Comparison of ENCODE assay signal across 8 cellular contexts in the genomic region with DNA sequence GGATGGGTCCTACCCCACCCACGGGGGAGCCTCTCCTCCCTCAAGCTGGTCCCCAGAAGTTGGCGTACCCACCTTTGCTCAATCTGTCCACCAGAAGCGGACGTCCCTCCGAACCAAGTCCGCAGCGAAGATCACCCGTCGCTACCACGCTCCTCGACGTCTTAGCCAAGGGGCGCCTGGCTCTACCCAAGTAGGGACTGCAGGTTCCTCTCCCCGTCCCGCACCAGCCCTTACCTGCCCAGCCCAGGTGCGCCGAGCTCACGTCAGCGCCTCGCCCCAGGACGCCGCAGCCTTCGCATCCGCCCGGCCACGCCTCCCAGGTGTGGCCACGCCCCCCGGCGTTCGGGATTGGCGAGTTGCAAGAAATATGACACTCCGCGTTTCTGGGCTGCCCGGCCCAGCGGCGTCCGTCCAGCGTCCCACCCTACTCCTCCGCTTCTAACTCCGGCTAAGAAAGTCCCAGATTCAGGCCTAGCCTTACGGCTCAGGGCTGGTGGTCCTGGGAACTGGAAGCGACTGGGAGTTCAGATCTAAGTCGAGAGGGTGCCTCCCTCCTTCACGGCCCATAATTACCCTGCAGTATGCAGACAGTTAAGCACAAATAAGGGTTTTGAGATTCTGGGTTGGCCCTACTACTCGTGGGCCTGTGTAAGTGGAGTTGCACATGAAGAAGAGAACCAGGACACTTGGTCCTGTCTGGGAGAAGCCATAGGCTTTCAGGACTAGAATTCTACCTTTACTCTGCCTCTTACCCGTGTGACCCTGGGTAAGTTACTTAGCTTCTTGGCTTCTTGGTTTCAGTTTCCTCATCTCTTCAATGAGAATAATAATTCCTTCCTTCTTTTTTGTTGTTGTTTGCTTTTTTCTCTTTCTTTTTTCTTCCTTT. TPM values are rescaled to one million over a fixed set of nuclear protein-coding genes. Genes with fewer than 3 reads are reported as not detected.
DNase-seq lines count a peak whose midpoint lies in the region; ATAC-seq and TF ChIP-seq lines count a peak whose summit lies in the region.

A gene (minus strand): TSS at position 268 of the 886 bp plus-strand sequence. CDS start 4,729 bp downstream, outside the sequence.

- TF ChIP-seq RAD21 in HCT116 (IDR thresholded peaks at IDR 0.05; ENCODE audit: low read depth) (no peak), SK-N-SH (IDR thresholded peaks at IDR 0.05; ENCODE audit: low read length) (no peak)

- WGBS in right lobe of liver (ENCODE audit: insufficient coverage, low coverage, low lambda C conversion rate, missing lambda C conversion rate): 7% methylated on average over 18 of the region's 46 CpGs
- WGBS in SK-N-SH (ENCODE audit: low lambda C conversion rate): 96% methylated on average over 44 of the region's 46 CpGs

- H3K4me3 ChIP-seq in DOHH2 (ENCODE audit: low read length) (peak within 1 kb of the TSS; percentile 57), HCT116 (replicated peaks in 1 of 2; ENCODE audit: low read depth in 1 of 2, low read length in 2 of 2) (peak within 1 kb of the TSS; percentile 80 to 91), dorsolateral prefrontal cortex (peak within 1 kb of the TSS in 43 of 59 donors; percentile 1 to 55 (median 32)), right lobe of liver (peak within 1 kb of the TSS; percentile 43 to 63 (median 48)), SK-N-SH (ENCODE audit: low read depth in 2 of 2, low read length in 1 of 2) (no peak within 1 kb of the TSS)

- H3K4me1 ChIP-seq in DOHH2 (ENCODE audit: control insufficient read depth, low read length) (peaks cover 5% of the 10 kb centered on the region; the same call in 1 of the 2 replicates), HCT116 (ENCODE audit: control insufficient read depth in 1 of 2, insufficient read depth in 2 of 2, low read length in 2 of 2) (peaks cover 11 to 38% of the 10 kb centered on the region in 2 experiments), right lobe of liver (peaks cover 0 to 15% (median 6%) of the 10 kb centered on the region in 4 donors), SK-N-SH (ENCODE audit: control insufficient read depth in 1 of 2, insufficient read depth in 2 of 2, low read depth in 1 of 2, low read length in 1 of 2) (peaks cover 20 to 41% of the 10 kb centered on the region in 2 experiments)

- H2AFZ ChIP-seq in HCT116 (ENCODE audit: low read depth, low read length, poor library complexity, severe bottlenecking): no peak within 1 kb of the TSS
- no peak within 1 kb of the TSS for H2AFZ ChIP-seq in SK-N-SH (ENCODE audit: low read depth)

- H3K27me3 ChIP-seq in DOHH2 (ENCODE audit: control insufficient read depth, low read length) (peaks cover 4% of the 10 kb centered on the region), HCT116 (ENCODE audit: insufficient read depth, low read length) (no peaks in the 10 kb centered on the region), dorsolateral prefrontal cortex (peaks cover 0 to 25% (median 11%) of the 10 kb centered on the region in 45 donors), right lobe of liver (no peaks in the 10 kb centered on the region), SK-N-SH (ENCODE audit: insufficient read depth) (no peaks in the 10 kb centered on the region)

- no peak for TF ChIP-seq CTCF in DOHH2 (IDR thresholded peaks at IDR 0.05; ENCODE audit: low read depth, low read length, poor library complexity, severe bottlenecking)
- TF ChIP-seq CTCF in HCT116 (IDR thresholded peaks at IDR 0.05 in 2 of 3, conservative IDR thresholded peaks at IDR 0.05 in 1 of 3; ENCODE audit: borderline replicate concordance in 1 of 3, insufficient read depth in 1 of 3, low read depth in 2 of 3, low read length in 2 of 3): no peak
- no peak for TF ChIP-seq CTCF in dorsolateral prefrontal cortex (IDR thresholded peaks at IDR 0.05 in 54 of 56, conservative IDR thresholded peaks at IDR 0.05 in 2 of 56; ENCODE audit: low read depth in 1 of 56, partially characterized antibody in 56 of 56)
- no peak for TF ChIP-seq CTCF in right lobe of liver (IDR thresholded peaks at IDR 0.05)
- TF ChIP-seq CTCF in SK-N-SH (IDR thresholded peaks at IDR 0.05): no peak

- H3K9ac ChIP-seq in HCT116 (ENCODE audit: low read length) (peak within 1 kb of the TSS; percentile 87), SK-N-SH (no peak within 1 kb of the TSS)

- H3K27ac ChIP-seq in DOHH2 (ENCODE audit: low read depth, low read length): no peak within 1 kb of the TSS
- H3K27ac ChIP-seq in HCT116 (ENCODE audit: low read depth, low read length): peak within 1 kb of the TSS; percentile 64
- no peak within 1 kb of the TSS for H3K27ac ChIP-seq in dorsolateral prefrontal cortex
- H3K27ac ChIP-seq in right lobe of liver: peak within 1 kb of the TSS; percentile 33 to 36 (median 34)
- H3K27ac ChIP-seq in SK-N-SH (ENCODE audit: low read depth in 2 of 2, low read length in 1 of 2): peak within 1 kb of the TSS in 1 of 2 experiments; percentile 84; a peak in 2 of 4 replicates

- CTCF ChIA-PET in HCT116 (lab: Charles Lee): interaction anchor here (0.8 to 1.7 kb wide), 3 partner anchors 17 to 58 kb away, joined by 3 to 7 read pairs (median 4); no protein-coding TSS in a partner anchor
- CTCF ChIA-PET in SK-N-SH (lab: Yijun Ruan, JAX): interaction anchor here (7.5 kb wide), 1 partner anchor 17 kb away, joined by 78 read pairs; no protein-coding TSS in a partner anchor

- intact Hi-C loops in HCT116 (cut with micrococcal nuclease): loop anchor here (1.0 kb wide), 1 partner anchor 22 kb away; a partner anchor contains a TSS
- intact Hi-C loops in dorsolateral prefrontal cortex (cut with DNase I): no loop called here
- intact Hi-C loops in right lobe of liver (cut with DNase I): no loop called here

- ATAC-seq in HCT116: peak; percentile 92
- ATAC-seq in right lobe of liver: peak; percentile 75 to 87 (median 79)

- POLR2A ChIA-PET in HCT116 (lab: Charles Lee) (interaction anchor here (0.8 to 1.8 kb wide), 2 partner anchors 17 to 21 kb away, joined by 3 to 9 read pairs; a partner anchor contains a TSS), SK-N-SH (lab: Yijun Ruan, JAX) (no interaction called here)

- H3K9me3 ChIP-seq in DOHH2 (ENCODE audit: control insufficient read depth, insufficient read depth, low read length) (no peaks in the 10 kb centered on the region), HCT116 (ENCODE audit: control insufficient read depth in 1 of 2, insufficient read depth in 1 of 2, low read depth in 1 of 2, low read length in 2 of 2) (no peaks in the 10 kb centered on the region), right lobe of liver (no peaks in the 10 kb centered on the region), SK-N-SH (no peaks in the 10 kb centered on the region)

- BruUV-seq in HCT116 (replicated peaks; lab: Mats Ljungman, UMichigan): TSS peak; percentile 98

- H3K4me2 ChIP-seq in DOHH2 (ENCODE audit: low read length): peak within 1 kb of the TSS; percentile 47
- H3K4me2 ChIP-seq in HCT116 (ENCODE audit: low read length): peak within 1 kb of the TSS; percentile 98
- H3K4me2 ChIP-seq in SK-N-SH: no peak within 1 kb of the TSS

- no peak for TF ChIP-seq EP300 in SK-N-SH (IDR thresholded peaks at IDR 0.05; ENCODE audit: borderline replicate concordance in 1 of 2, low read depth in 1 of 2, low read length in 1 of 2)

- H3F3A ChIP-seq in DOHH2 (ENCODE audit: control insufficient read depth, insufficient read depth): no peaks in the 10 kb centered on the region
- H3F3A ChIP-seq in SK-N-SH (replicated peaks; ENCODE audit: insufficient read depth): peaks cover 22% of the 10 kb centered on the region

- H3K79me2 ChIP-seq in DOHH2 (ENCODE audit: control insufficient read depth, low read length): no peaks in the 10 kb centered on the region
- H3K79me2 ChIP-seq in HCT116 (ENCODE audit: insufficient read depth, low read length): peaks cover 28% of the 10 kb centered on the region; the same call in 1 of the 2 replicates
- H3K79me2 ChIP-seq in SK-N-SH (ENCODE audit: insufficient read depth): no peaks in the 10 kb centered on the region

- H4K20me1 ChIP-seq in DOHH2 (ENCODE audit: control insufficient read depth, insufficient read depth, low read depth, low read length) (no peaks in the 10 kb centered on the region), HCT116 (ENCODE audit: insufficient read depth) (no peaks in the 10 kb centered on the region), SK-N-SH (ENCODE audit: insufficient read depth) (no peaks in the 10 kb centered on the region)

- H3K9me2 ChIP-seq in DOHH2 (replicated peaks; ENCODE audit: control insufficient read depth, low read length) (no peaks in the 10 kb centered on the region), HCT116 (ENCODE audit: insufficient read depth) (no peaks in the 10 kb centered on the region), SK-N-SH (no peaks in the 10 kb centered on the region)

- H3K36me3 ChIP-seq in DOHH2 (ENCODE audit: control insufficient read depth, low read length) (no peaks in the 10 kb centered on the region), HCT116 (ENCODE audit: control insufficient read depth in 1 of 2, insufficient read depth in 2 of 2, low read length in 2 of 2) (no peaks in the 10 kb centered on the region), right lobe of liver (no peaks in the 10 kb centered on the region), SK-N-SH (replicated peaks in 1 of 2; ENCODE audit: control insufficient read depth in 1 of 2, insufficient read depth in 2 of 2, low read length in 1 of 2) (no peaks in the 10 kb centered on the region)

- DNase-seq in HCT116 (ENCODE audit: low read depth, low spot score): peak; percentile 88
- DNase-seq in NCI-H1436 treated with DMSO at 0.1 percent for 48 hours (lab: John Stamatoyannopoulos, UW): peak; percentile 82
- peak; percentile 65 for DNase-seq in activated CD4-positive, alpha-beta T cell treated with anti-CD3 and anti-CD28 coated beads, Interleukin-2, amount 50 U/mL, for 1 hour
- DNase-seq in dorsolateral prefrontal cortex: peak in 2 of 10 donors; percentile 43 to 58
- DNase-seq in right lobe of liver: peak; percentile 91 to 95 (median 93)
- DNase-seq in stimulated activated CD4-positive, alpha-beta T cell treated with anti-CD3 and anti-CD28 coated beads, TNF-alpha, amount 100 ng/mL, for 4 hours (ENCODE audit: low read depth in 3 of 3): peak; percentile 20 to 43 (median 30)
- DNase-seq in SK-N-SH: no peak

- RAD21 ChIA-PET in HCT116 (lab: Charles Lee; ENCODE audit: low non-redundant PET in 1 of 2, low total read pairs in 2 of 2, uncharacterized antibody in 2 of 2, unreplicated experiment in 2 of 2): interaction anchor here in 1 of 2 experiments (0.7 kb wide), 1 partner anchor 52 kb away, joined by 4 read pairs; no protein-coding TSS in a partner anchor

- TF ChIP-seq POLR2A in HCT116 (IDR thresholded peaks at IDR 0.05; ENCODE audit: borderline replicate concordance, extremely low read depth, insufficient read depth, insufficient read length): peak; percentile 75
- TF ChIP-seq POLR2A in right lobe of liver (IDR thresholded peaks at IDR 0.05): peak; percentile 83

TF ChIP-seq in HCT116, 20 proteins besides CTCF, POLR2A, EP300 and RAD21 (continues in another document):
- TF ChIP-seq SIN3A (IDR thresholded peaks at IDR 0.05; ENCODE audit: low read depth): peak; percentile 73

RNA-seq across cellular contexts. Expression of the gene that starts here (rescaled TPM):
- total RNA-seq in HCT116 (2021; ENCODE audit: unreplicated experiment): 35.2 TPM
- 29.4 and 35.7 TPM in 2 replicates for polyA plus RNA-seq in HCT116 (2012)
- total RNA-seq in dorsolateral prefrontal cortex: 1 to 10 TPM in 76 of 120 experiments, under 1 TPM in 44; 0.16 to 5.4 (median 1.3) TPM
- total RNA-seq in right lobe of liver: 10 to 100 TPM; 24.9 to 33.9 (median 28.9) TPM
- polyA plus RNA-seq in SK-N-SH (2012; rRNA removed): 0.94 and 1.6 TPM in 2 replicates
- polyA plus RNA-seq in SK-N-SH (2012; cell fraction: cytosol; rRNA removed): 0.77 and 1.0 TPM in 2 replicates
- 1.6 and 3.0 TPM in 2 replicates for polyA plus RNA-seq in SK-N-SH (2012; cell fraction: nucleus; rRNA removed)

Comparison
In these comparisons a context has a peak if more than half of its experiments do, and no peak if none do; other contexts are left out.
1. H3K27ac ChIP-seq: peak in HCT116 (single experiment) and right lobe of liver (3 of 3); none in DOHH2 (single experiment) and dorsolateral prefrontal cortex (0 of 59).
2. H3K4me3 ChIP-seq: peak in DOHH2 (single experiment), HCT116 (2 of 2), dorsolateral prefrontal cortex (43 of 59) and right lobe of liver (3 of 3); none in SK-N-SH (0 of 2).